12 cellular contexts compared by ENCODE assay signal in genomic region chr15:39553947-39554731, GRCh38. TPM values are rescaled to one million over a fixed set of nuclear protein-coding genes. Genes with fewer than 3 reads are reported as not detected.
DNase-seq lines count a peak whose midpoint lies in the region; ATAC-seq and TF ChIP-seq lines count a peak whose summit lies in the region.
"Had no signal": no experiment of that assay in that cellular context is flagged by ENCODE, and none has a peak within 500 bp of the region (broad histone marks: within the 10 kb centered on the region; RNA-seq: fewer than 3 reads in every experiment).

No MANE protein-coding gene starts in this region.

- no peaks in the 10 kb centered on the region for H3K27me3 ChIP-seq in MG63
- H3K27me3 ChIP-seq in Karpas-422 (ENCODE audit: low read length), result no peaks in the 10 kb centered on the region

- H3K27ac ChIP-seq in Karpas-422 (ENCODE audit: low read length) (no peak overlapping the region), caudate nucleus (ENCODE audit: low read depth, low read length) (no peak overlapping the region)
- H3K27ac ChIP-seq: HL-60 had no signal

- intact Hi-C loops in Right ventricle myocardium superior (cut with DNase I) (no loop called here), Right ventricle myocardium inferior (cut with DNase I) (no loop called here)

- H3K36me3 ChIP-seq in MG63 (no peaks in the 10 kb centered on the region), Karpas-422 (ENCODE audit: insufficient read depth, low read length) (no peaks in the 10 kb centered on the region)

- no peak overlapping the region for H3K4me2 ChIP-seq in Karpas-422 (ENCODE audit: low read depth, low read length, poor library complexity, severe bottlenecking)

- DNase-seq in Right ventricle myocardium superior (no peak), Right ventricle myocardium inferior (ENCODE audit: missing footprints) (no peak), NCI-H1092 treated with DMSO at 0.1 percent for 48 hours (lab: John Stamatoyannopoulos, UW) (peak; percentile 88), midbrain (lab: John Stamatoyannopoulos, UW) (no peak), MG63 (no peak), Karpas-422 (no peak), caudate nucleus (lab: John Stamatoyannopoulos, UW) (no peak)
- DNase-seq: natural killer cell; stimulated activated CD4-positive, alpha-beta T cell treated with anti-CD3 and anti-CD28 coated beads, Interleukin-15, amount 100 ng/mL, for 24 hours had no signal

- H3K4me1 Mint-ChIP-seq in brain, result peaks cover 41% of the 10 kb centered on the region

- H3K9me3 ChIP-seq in MG63 (no peaks in the 10 kb centered on the region), Karpas-422 (ENCODE audit: low read length) (no peaks in the 10 kb centered on the region)

- no peak overlapping the region for H2AFZ ChIP-seq in Karpas-422 (ENCODE audit: low read length)

- H3K9me3 Mint-ChIP-seq in brain, result peaks cover 0 to 2% (median 0%) of the 10 kb centered on the region in 5 experiments
- H3K9me3 Mint-ChIP-seq: natural killer cell; stimulated activated effector memory CD8-positive, alpha-beta T cell treated with anti-CD3 and anti-CD28 coated beads, Interleukin-12 subunit alpha, Interleukin-12 subunit beta, amount 100 ng/mL, for 72 hours had no signal

- H4K20me1 ChIP-seq in Karpas-422 (ENCODE audit: insufficient read depth, low read depth, low read length), result no peaks in the 10 kb centered on the region

- ATAC-seq in Right ventricle myocardium superior (ENCODE audit: poor library complexity) (peak; percentile 44), Right ventricle myocardium inferior (no peak)
- ATAC-seq: natural killer cell; stimulated activated effector memory CD8-positive, alpha-beta T cell treated with anti-CD3 and anti-CD28 coated beads, Interleukin-12 subunit alpha, Interleukin-12 subunit beta, amount 100 ng/mL, for 72 hours had no signal

- peak overlapping the region in 1 of 5 experiments; percentile 4 for H3K4me3 Mint-ChIP-seq in brain
- H3K4me3 Mint-ChIP-seq: natural killer cell; stimulated activated effector memory CD8-positive, alpha-beta T cell treated with anti-CD3 and anti-CD28 coated beads, Interleukin-12 subunit alpha, Interleukin-12 subunit beta, amount 100 ng/mL, for 72 hours had no signal

- TF ChIP-seq CTCF in brain (conservative IDR thresholded peaks at IDR 0.05), result no peak

- H3K4me1 ChIP-seq in Karpas-422 (ENCODE audit: low read length), result no peaks in the 10 kb centered on the region

- H3K36me3 Mint-ChIP-seq in brain, result no peaks in the 10 kb centered on the region
- H3K36me3 Mint-ChIP-seq: natural killer cell; stimulated activated effector memory CD8-positive, alpha-beta T cell treated with anti-CD3 and anti-CD28 coated beads, Interleukin-12 subunit alpha, Interleukin-12 subunit beta, amount 100 ng/mL, for 72 hours had no signal

- H3K27ac Mint-ChIP-seq in brain, result peak overlapping the region in 4 of 5 experiments; percentile 13 to 58 (median 33)
- H3K27ac Mint-ChIP-seq: natural killer cell; stimulated activated effector memory CD8-positive, alpha-beta T cell treated with anti-CD3 and anti-CD28 coated beads, Interleukin-12 subunit alpha, Interleukin-12 subunit beta, amount 100 ng/mL, for 72 hours had no signal

- H3K27me3 Mint-ChIP-seq in brain, result no peaks in the 10 kb centered on the region

- H3K79me2 ChIP-seq in Karpas-422 (ENCODE audit: low read length), result no peaks in the 10 kb centered on the region

- no peak overlapping the region for H3K9ac ChIP-seq in Karpas-422 (ENCODE audit: low read length)

- H3K9me2 ChIP-seq in Karpas-422 (replicated peaks; ENCODE audit: insufficient read depth, low read length), result no peaks in the 10 kb centered on the region

- no peak overlapping the region for H3K4me3 ChIP-seq in MG63
- H3K4me3 ChIP-seq in Karpas-422 (ENCODE audit: low read length), result no peak overlapping the region

RNA-seq across cellular contexts. Expression of gene THBS1, which starts 26.7 kb away (rescaled TPM):
- total RNA-seq in Right ventricle myocardium superior, result 37.5 TPM
- total RNA-seq in Right ventricle myocardium inferior, result 35.4 TPM
- polyA plus RNA-seq in brain (ENCODE audit: insufficient read depth, low read depth, low replicate concordance), result 0.92 TPM
- 335 and 364 TPM in 2 replicates for total RNA-seq in MG63 (2014; rRNA removed; shearing (Covaris generic); ENCODE audit: low replicate concordance)
- not detected in 2 replicates for total RNA-seq in Karpas-422 (2014; rRNA removed; shearing (Covaris generic); ENCODE audit: low replicate concordance)

Comparison
In these comparisons a context has a peak if more than half of its experiments do, and no peak if none do; other contexts are left out.
1. RNA of gene THBS1, which starts 26.7 kb away (total RNA-seq): 335 to 364 TPM in MG63, 37.5 TPM in Right ventricle myocardium superior (single experiment) and 35.4 TPM in Right ventricle myocardium inferior (single experiment); not detected in Karpas-422; every median in the first group is over 10 times any median in the second.